14 cellular contexts compared by ENCODE assay signal in genomic region chr22:42700355-42700754, GRCh38. TPM values are rescaled to one million over a fixed set of nuclear protein-coding genes. Genes with fewer than 3 reads are reported as not detected.
A peak's percentile ranks its signal among the peaks of the same experiment; 100 is the strongest.
DNase-seq lines count a peak whose midpoint lies in the region; ATAC-seq and TF ChIP-seq lines count a peak whose summit lies in the region.
"Had no signal": no experiment of that assay in that cellular context is flagged by ENCODE, and none has a peak within 500 bp of the region (broad histone marks: within the 10 kb centered on the region; RNA-seq: fewer than 3 reads in every experiment).

No MANE protein-coding gene starts in this region.

- intact Hi-C loops in Right ventricle myocardium superior (cut with DNase I) (no loop called here), esophagus squamous epithelium (cut with DNase I) (no loop called here), gastrocnemius medialis (cut with DNase I; ENCODE audit: low total_unique reads) (no loop called here)

- H3K4me3 Mint-ChIP-seq in T-helper 17 cell, result no peak overlapping the region
- H3K4me3 Mint-ChIP-seq: CD4-positive, CD25-positive, alpha-beta regulatory T cell had no signal

- TF ChIP-seq CTCF in right atrium auricular region (IDR thresholded peaks at IDR 0.05) (no peak), esophagus squamous epithelium (IDR thresholded peaks at IDR 0.05) (no peak), gastrocnemius medialis (IDR thresholded peaks at IDR 0.05 in 4 of 5, conservative IDR thresholded peaks at IDR 0.05 in 1 of 5) (no peak)

- peaks cover 4% of the 10 kb centered on the region for H3K4me1 Mint-ChIP-seq in T-helper 17 cell
- H3K4me1 Mint-ChIP-seq: CD4-positive, CD25-positive, alpha-beta regulatory T cell had no signal

- H3K27ac Mint-ChIP-seq in T-helper 17 cell, result no peak overlapping the region
- H3K27ac Mint-ChIP-seq: CD4-positive, CD25-positive, alpha-beta regulatory T cell had no signal

- H3K27ac ChIP-seq in right atrium auricular region (peak overlapping the region; percentile 89 to 98), esophagus squamous epithelium (peak overlapping the region in 3 of 4 donors; percentile 86 to 89 (median 88)), gastrocnemius medialis (peak overlapping the region; percentile 87 to 98 (median 92))
- H3K27ac ChIP-seq: A549 had no signal

- no peaks in the 10 kb centered on the region for H3K36me3 Mint-ChIP-seq in T-helper 17 cell (ENCODE audit: low read depth)
- H3K36me3 Mint-ChIP-seq: CD4-positive, CD25-positive, alpha-beta regulatory T cell had no signal

- in situ Hi-C loops in gastrocnemius medialis (cut with MboI; ENCODE audit: low sequenced_read_pairs in 4 of 4), result no loop called here

- H3K4me1 ChIP-seq in right atrium auricular region, result peaks cover 0 to 87% of the 10 kb centered on the region in 2 donors
- peaks cover 21 to 79% (median 43%) of the 10 kb centered on the region in 3 donors for H3K4me1 ChIP-seq in esophagus squamous epithelium
- peaks cover 48% of the 10 kb centered on the region in 2 donors for H3K4me1 ChIP-seq in gastrocnemius medialis

- WGBS in esophagus squamous epithelium, 2 donors, result 72% methylated on average over 2 of the region's 8 CpGs; no CpG with 5 or more reads in 1 of the 2 donors

- H3K27me3 Mint-ChIP-seq in T-helper 17 cell, result peaks cover 4% of the 10 kb centered on the region
- H3K27me3 Mint-ChIP-seq: CD4-positive, CD25-positive, alpha-beta regulatory T cell had no signal

- TF ChIP-seq POLR2A in esophagus squamous epithelium (IDR thresholded peaks at IDR 0.05), result no peak
- no peak for TF ChIP-seq POLR2A in gastrocnemius medialis (IDR thresholded peaks at IDR 0.05)

- no peak overlapping the region for H3K4me3 ChIP-seq in right atrium auricular region
- no peak overlapping the region for H3K4me3 ChIP-seq in esophagus squamous epithelium
- no peak overlapping the region for H3K4me3 ChIP-seq in gastrocnemius medialis
- H3K4me3 ChIP-seq: A549 had no signal

- H3K27me3 ChIP-seq in right atrium auricular region (no peaks in the 10 kb centered on the region), esophagus squamous epithelium (no peaks in the 10 kb centered on the region), gastrocnemius medialis (no peaks in the 10 kb centered on the region)

- DNase-seq in right atrium auricular region (ENCODE audit: low spot score) (no peak), Right ventricle myocardium superior (no peak), esophagus squamous epithelium (lab: John Stamatoyannopoulos, UW) (no peak), gastrocnemius medialis (no peak), T-helper 17 cell (no peak)
- DNase-seq: CD4-positive, CD25-positive, alpha-beta regulatory T cell; NCI-H1436; NCI-H2029 treated with DMSO at 0.1 percent for 48 hours; NCI-H510A treated with DMSO at 0.1 percent for 48 hours had no signal

- no peaks in the 10 kb centered on the region for H3K9me3 ChIP-seq in right atrium auricular region
- no peaks in the 10 kb centered on the region for H3K9me3 ChIP-seq in esophagus squamous epithelium
- no peaks in the 10 kb centered on the region for H3K9me3 ChIP-seq in gastrocnemius medialis
- no peaks in the 10 kb centered on the region for H3K9me3 ChIP-seq in T-helper 17 cell (ENCODE audit: control insufficient read depth, low read length, poor library complexity, severe bottlenecking)
- H3K9me3 ChIP-seq: A549 had no signal

- H3K36me3 ChIP-seq in right atrium auricular region, result no peaks in the 10 kb centered on the region
- H3K36me3 ChIP-seq in esophagus squamous epithelium, result no peaks in the 10 kb centered on the region
- H3K36me3 ChIP-seq in gastrocnemius medialis, result no peaks in the 10 kb centered on the region

- ATAC-seq in Right ventricle myocardium superior (ENCODE audit: poor library complexity), result no peak
- no peak for ATAC-seq in gastrocnemius medialis
- no peak for ATAC-seq in T-helper 17 cell
- ATAC-seq in HG02981 (IDR thresholded peaks at IDR 0.05; ENCODE audit: unreplicated experiment), result no peak
- no peak for ATAC-seq in GM18909 (IDR thresholded peaks at IDR 0.05; ENCODE audit: poor library complexity, unreplicated experiment)
- ATAC-seq: A549, HCT116 had no signal

RNA-seq across cellular contexts. Expression of gene A4GALT, which starts 20.3 kb away (rescaled TPM):
- total RNA-seq in right atrium auricular region (10 to 100 TPM; 40.8 to 78.6 TPM), Right ventricle myocardium superior (76.1 TPM), esophagus squamous epithelium (10 to 100 TPM; 13.9 to 22.0 (median 17.6) TPM), gastrocnemius medialis (10 to 100 TPM in 2 of 4 donors, 1 to 10 TPM in 2; 5.8 to 13.3 (median 8.6) TPM), T-helper 17 cell (not detected)
- total RNA-seq: CD4-positive, CD25-positive, alpha-beta regulatory T cell had no signal

RNA-seq across cellular contexts. Expression of gene CYB5R3, which starts 51.2 kb away (rescaled TPM):
- 100 to 1,000 TPM; 265 to 288 TPM for total RNA-seq in right atrium auricular region
- 216 TPM for total RNA-seq in Right ventricle myocardium superior
- total RNA-seq in esophagus squamous epithelium, result 10 to 100 TPM; 49.5 to 81.6 (median 71.7) TPM
- total RNA-seq in gastrocnemius medialis, result 100 to 1,000 TPM in 2 of 4 donors, 10 to 100 TPM in 2; 44.3 to 163 (median 105) TPM
- total RNA-seq in T-helper 17 cell, result 10 to 100 TPM; 44.8 to 80.7 TPM

RNA-seq across cellular contexts. Expression of gene ATP5MGL, which starts 60.0 kb away (rescaled TPM):
- total RNA-seq in right atrium auricular region (not detected), Right ventricle myocardium superior (0.38 TPM), esophagus squamous epithelium (under 1 TPM in 1 of 4 donors, not detected in 3; 0.76 TPM), gastrocnemius medialis (not detected), T-helper 17 cell (1 to 10 TPM; 3.9 to 4.5 TPM)
- total RNA-seq: HT-29 had no signal

Comparison
In these comparisons a context has a peak if more than half of its experiments do, and no peak if none do; other contexts are left out.
1. RNA of gene A4GALT, which starts 20.3 kb away (total RNA-seq): 40.8 to 78.6 TPM in right atrium auricular region, 76.1 TPM in Right ventricle myocardium superior (single experiment), 13.9 to 22.0 TPM in esophagus squamous epithelium and 5.8 to 13.3 TPM in gastrocnemius medialis; not detected in T-helper 17 cell; every median in the first group is over 4 times any median in the second.
2. Peak in every context shown above with its lines, with median percentiles within 50 percentile points of each other: H3K27ac ChIP-seq.